In the genomic region with DNA sequence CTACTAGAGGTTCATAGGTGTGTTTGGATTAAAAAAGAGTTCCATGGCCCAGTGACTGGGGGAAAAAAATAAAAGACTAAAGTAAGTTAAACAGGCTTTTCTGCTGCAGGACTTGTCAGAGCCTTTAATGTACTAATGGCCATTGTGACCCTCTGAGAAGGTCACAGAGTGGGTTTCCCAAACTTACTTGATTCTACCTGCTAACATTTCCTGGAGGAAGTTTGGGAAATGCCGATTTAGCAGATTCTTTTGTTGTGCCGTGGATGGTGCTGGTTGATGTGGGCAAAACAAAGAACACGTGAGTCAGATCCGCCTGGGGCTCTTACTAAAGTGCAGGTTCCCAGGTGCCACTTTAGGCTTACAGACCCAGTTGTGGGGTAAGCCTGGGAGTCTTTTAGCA, we compare ENCODE assay signal across 2 cellular contexts.
TF ChIP-seq lines count a peak whose summit lies in the region.

No MANE protein-coding gene starts in this region.

TF ChIP-seq in IMR-90, 13 proteins besides CTCF, POLR2A, EP300 and RAD21:
- TF ChIP-seq, protein P1, sequence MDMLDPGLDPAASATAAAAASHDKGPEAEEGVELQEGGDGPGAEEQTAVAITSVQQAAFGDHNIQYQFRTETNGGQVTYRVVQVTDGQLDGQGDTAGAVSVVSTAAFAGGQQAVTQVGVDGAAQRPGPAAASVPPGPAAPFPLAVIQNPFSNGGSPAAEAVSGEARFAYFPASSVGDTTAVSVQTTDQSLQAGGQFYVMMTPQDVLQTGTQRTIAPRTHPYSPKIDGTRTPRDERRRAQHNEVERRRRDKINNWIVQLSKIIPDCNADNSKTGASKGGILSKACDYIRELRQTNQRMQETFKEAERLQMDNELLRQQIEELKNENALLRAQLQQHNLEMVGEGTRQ (IDR thresholded peaks at IDR 0.05; ENCODE audit: low read depth, low read length) = no peak
- peak; percentile 83 for TF ChIP-seq MAFK (IDR thresholded peaks at IDR 0.05; ENCODE audit: low read depth, low read length)

TF ChIP-seq in K562, 482 proteins besides CTCF, POLR2A, EP300 and RAD21 (continued from another document and continues in another):
- TF ChIP-seq MAFK (IDR thresholded peaks at IDR 0.05; ENCODE audit: low read length) (peak; percentile 18; the same call in 1 of the 2 replicates), ARNT (IDR thresholded peaks at IDR 0.05) (no peak), EWSR1 (IDR thresholded peaks at IDR 0.05; ENCODE audit: borderline replicate concordance, low read depth, partially characterized antibody) (no peak), TBP (optimal IDR thresholded peaks at IDR 0.05; ENCODE audit: low read depth, low read length) (no peak), ZNF133 (CRISPR knock-in tag; IDR thresholded peaks at IDR 0.05) (no peak), SUPT5H (IDR thresholded peaks at IDR 0.05) (no peak), ZFP1 (CRISPR knock-in tag; IDR thresholded peaks at IDR 0.05) (no peak), DNMT1 (IDR thresholded peaks at IDR 0.05) (0 out of 2 replicates have a peak, but pooled peaks have one; percentile 59), ZNF316 (IDR thresholded peaks at IDR 0.05) (peak; percentile 50), MAFG (tag; conservative IDR thresholded peaks at IDR 0.05) (0 out of 2 replicates have a peak, but pooled peaks have one; percentile 18), SMARCB1 (IDR thresholded peaks at IDR 0.05; ENCODE audit: insufficient read length, low read depth) (no peak), ZNF143 (CRISPR knock-in tag; IDR thresholded peaks at IDR 0.05) (no peak), C11orf30 (IDR thresholded peaks at IDR 0.05; ENCODE audit: low read depth) (peak; percentile 30; the same call in 1 of the 2 replicates), RBM25 (IDR thresholded peaks at IDR 0.05; ENCODE audit: low read depth, low read length, severe bottlenecking) (peak; percentile 86), DACH1 (IDR thresholded peaks at IDR 0.05; ENCODE audit: partially characterized antibody) (no peak), ERF (CRISPR knock-in tag; IDR thresholded peaks at IDR 0.05) (no peak), POLR2AphosphoS2 (IDR thresholded peaks at IDR 0.05; ENCODE audit: low read length) (no peak), ZNF75A (CRISPR knock-in tag; IDR thresholded peaks at IDR 0.05) (no peak), ZNF121 (CRISPR knock-in tag; conservative IDR thresholded peaks at IDR 0.05) (no peak)
- TF ChIP-seq, protein P2, sequence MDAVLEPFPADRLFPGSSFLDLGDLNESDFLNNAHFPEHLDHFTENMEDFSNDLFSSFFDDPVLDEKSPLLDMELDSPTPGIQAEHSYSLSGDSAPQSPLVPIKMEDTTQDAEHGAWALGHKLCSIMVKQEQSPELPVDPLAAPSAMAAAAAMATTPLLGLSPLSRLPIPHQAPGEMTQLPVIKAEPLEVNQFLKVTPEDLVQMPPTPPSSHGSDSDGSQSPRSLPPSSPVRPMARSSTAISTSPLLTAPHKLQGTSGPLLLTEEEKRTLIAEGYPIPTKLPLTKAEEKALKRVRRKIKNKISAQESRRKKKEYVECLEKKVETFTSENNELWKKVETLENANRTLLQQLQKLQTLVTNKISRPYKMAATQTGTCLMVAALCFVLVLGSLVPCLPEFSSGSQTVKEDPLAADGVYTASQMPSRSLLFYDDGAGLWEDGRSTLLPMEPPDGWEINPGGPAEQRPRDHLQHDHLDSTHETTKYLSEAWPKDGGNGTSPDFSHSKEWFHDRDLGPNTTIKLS (IDR thresholded peaks at IDR 0.05; ENCODE audit: borderline replicate concordance, low read depth) = no peak
- TF ChIP-seq, protein P3, sequence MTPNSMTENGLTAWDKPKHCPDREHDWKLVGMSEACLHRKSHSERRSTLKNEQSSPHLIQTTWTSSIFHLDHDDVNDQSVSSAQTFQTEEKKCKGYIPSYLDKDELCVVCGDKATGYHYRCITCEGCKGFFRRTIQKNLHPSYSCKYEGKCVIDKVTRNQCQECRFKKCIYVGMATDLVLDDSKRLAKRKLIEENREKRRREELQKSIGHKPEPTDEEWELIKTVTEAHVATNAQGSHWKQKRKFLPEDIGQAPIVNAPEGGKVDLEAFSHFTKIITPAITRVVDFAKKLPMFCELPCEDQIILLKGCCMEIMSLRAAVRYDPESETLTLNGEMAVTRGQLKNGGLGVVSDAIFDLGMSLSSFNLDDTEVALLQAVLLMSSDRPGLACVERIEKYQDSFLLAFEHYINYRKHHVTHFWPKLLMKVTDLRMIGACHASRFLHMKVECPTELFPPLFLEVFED (CRISPR knock-in tag; conservative IDR thresholded peaks at IDR 0.05) = no peak
- TF ChIP-seq, protein P4, sequence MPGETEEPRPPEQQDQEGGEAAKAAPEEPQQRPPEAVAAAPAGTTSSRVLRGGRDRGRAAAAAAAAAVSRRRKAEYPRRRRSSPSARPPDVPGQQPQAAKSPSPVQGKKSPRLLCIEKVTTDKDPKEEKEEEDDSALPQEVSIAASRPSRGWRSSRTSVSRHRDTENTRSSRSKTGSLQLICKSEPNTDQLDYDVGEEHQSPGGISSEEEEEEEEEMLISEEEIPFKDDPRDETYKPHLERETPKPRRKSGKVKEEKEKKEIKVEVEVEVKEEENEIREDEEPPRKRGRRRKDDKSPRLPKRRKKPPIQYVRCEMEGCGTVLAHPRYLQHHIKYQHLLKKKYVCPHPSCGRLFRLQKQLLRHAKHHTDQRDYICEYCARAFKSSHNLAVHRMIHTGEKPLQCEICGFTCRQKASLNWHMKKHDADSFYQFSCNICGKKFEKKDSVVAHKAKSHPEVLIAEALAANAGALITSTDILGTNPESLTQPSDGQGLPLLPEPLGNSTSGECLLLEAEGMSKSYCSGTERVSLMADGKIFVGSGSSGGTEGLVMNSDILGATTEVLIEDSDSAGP (CRISPR knock-in tag; IDR thresholded peaks at IDR 0.05) = no peak
- TF ChIP-seq, protein P5, sequence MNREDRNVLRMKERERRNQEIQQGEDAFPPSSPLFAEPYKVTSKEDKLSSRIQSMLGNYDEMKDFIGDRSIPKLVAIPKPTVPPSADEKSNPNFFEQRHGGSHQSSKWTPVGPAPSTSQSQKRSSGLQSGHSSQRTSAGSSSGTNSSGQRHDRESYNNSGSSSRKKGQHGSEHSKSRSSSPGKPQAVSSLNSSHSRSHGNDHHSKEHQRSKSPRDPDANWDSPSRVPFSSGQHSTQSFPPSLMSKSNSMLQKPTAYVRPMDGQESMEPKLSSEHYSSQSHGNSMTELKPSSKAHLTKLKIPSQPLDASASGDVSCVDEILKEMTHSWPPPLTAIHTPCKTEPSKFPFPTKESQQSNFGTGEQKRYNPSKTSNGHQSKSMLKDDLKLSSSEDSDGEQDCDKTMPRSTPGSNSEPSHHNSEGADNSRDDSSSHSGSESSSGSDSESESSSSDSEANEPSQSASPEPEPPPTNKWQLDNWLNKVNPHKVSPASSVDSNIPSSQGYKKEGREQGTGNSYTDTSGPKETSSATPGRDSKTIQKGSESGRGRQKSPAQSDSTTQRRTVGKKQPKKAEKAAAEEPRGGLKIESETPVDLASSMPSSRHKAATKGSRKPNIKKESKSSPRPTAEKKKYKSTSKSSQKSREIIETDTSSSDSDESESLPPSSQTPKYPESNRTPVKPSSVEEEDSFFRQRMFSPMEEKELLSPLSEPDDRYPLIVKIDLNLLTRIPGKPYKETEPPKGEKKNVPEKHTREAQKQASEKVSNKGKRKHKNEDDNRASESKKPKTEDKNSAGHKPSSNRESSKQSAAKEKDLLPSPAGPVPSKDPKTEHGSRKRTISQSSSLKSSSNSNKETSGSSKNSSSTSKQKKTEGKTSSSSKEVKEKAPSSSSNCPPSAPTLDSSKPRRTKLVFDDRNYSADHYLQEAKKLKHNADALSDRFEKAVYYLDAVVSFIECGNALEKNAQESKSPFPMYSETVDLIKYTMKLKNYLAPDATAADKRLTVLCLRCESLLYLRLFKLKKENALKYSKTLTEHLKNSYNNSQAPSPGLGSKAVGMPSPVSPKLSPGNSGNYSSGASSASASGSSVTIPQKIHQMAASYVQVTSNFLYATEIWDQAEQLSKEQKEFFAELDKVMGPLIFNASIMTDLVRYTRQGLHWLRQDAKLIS (CRISPR knock-in tag; IDR thresholded peaks at IDR 0.05) = no peak
- TF ChIP-seq, protein P6, sequence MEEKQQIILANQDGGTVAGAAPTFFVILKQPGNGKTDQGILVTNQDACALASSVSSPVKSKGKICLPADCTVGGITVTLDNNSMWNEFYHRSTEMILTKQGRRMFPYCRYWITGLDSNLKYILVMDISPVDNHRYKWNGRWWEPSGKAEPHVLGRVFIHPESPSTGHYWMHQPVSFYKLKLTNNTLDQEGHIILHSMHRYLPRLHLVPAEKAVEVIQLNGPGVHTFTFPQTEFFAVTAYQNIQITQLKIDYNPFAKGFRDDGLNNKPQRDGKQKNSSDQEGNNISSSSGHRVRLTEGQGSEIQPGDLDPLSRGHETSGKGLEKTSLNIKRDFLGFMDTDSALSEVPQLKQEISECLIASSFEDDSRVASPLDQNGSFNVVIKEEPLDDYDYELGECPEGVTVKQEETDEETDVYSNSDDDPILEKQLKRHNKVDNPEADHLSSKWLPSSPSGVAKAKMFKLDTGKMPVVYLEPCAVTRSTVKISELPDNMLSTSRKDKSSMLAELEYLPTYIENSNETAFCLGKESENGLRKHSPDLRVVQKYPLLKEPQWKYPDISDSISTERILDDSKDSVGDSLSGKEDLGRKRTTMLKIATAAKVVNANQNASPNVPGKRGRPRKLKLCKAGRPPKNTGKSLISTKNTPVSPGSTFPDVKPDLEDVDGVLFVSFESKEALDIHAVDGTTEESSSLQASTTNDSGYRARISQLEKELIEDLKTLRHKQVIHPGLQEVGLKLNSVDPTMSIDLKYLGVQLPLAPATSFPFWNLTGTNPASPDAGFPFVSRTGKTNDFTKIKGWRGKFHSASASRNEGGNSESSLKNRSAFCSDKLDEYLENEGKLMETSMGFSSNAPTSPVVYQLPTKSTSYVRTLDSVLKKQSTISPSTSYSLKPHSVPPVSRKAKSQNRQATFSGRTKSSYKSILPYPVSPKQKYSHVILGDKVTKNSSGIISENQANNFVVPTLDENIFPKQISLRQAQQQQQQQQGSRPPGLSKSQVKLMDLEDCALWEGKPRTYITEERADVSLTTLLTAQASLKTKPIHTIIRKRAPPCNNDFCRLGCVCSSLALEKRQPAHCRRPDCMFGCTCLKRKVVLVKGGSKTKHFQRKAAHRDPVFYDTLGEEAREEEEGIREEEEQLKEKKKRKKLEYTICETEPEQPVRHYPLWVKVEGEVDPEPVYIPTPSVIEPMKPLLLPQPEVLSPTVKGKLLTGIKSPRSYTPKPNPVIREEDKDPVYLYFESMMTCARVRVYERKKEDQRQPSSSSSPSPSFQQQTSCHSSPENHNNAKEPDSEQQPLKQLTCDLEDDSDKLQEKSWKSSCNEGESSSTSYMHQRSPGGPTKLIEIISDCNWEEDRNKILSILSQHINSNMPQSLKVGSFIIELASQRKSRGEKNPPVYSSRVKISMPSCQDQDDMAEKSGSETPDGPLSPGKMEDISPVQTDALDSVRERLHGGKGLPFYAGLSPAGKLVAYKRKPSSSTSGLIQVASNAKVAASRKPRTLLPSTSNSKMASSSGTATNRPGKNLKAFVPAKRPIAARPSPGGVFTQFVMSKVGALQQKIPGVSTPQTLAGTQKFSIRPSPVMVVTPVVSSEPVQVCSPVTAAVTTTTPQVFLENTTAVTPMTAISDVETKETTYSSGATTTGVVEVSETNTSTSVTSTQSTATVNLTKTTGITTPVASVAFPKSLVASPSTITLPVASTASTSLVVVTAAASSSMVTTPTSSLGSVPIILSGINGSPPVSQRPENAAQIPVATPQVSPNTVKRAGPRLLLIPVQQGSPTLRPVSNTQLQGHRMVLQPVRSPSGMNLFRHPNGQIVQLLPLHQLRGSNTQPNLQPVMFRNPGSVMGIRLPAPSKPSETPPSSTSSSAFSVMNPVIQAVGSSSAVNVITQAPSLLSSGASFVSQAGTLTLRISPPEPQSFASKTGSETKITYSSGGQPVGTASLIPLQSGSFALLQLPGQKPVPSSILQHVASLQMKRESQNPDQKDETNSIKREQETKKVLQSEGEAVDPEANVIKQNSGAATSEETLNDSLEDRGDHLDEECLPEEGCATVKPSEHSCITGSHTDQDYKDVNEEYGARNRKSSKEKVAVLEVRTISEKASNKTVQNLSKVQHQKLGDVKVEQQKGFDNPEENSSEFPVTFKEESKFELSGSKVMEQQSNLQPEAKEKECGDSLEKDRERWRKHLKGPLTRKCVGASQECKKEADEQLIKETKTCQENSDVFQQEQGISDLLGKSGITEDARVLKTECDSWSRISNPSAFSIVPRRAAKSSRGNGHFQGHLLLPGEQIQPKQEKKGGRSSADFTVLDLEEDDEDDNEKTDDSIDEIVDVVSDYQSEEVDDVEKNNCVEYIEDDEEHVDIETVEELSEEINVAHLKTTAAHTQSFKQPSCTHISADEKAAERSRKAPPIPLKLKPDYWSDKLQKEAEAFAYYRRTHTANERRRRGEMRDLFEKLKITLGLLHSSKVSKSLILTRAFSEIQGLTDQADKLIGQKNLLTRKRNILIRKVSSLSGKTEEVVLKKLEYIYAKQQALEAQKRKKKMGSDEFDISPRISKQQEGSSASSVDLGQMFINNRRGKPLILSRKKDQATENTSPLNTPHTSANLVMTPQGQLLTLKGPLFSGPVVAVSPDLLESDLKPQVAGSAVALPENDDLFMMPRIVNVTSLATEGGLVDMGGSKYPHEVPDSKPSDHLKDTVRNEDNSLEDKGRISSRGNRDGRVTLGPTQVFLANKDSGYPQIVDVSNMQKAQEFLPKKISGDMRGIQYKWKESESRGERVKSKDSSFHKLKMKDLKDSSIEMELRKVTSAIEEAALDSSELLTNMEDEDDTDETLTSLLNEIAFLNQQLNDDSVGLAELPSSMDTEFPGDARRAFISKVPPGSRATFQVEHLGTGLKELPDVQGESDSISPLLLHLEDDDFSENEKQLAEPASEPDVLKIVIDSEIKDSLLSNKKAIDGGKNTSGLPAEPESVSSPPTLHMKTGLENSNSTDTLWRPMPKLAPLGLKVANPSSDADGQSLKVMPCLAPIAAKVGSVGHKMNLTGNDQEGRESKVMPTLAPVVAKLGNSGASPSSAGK (IDR thresholded peaks at IDR 0.05) = no peak
- TF ChIP-seq, protein P7, sequence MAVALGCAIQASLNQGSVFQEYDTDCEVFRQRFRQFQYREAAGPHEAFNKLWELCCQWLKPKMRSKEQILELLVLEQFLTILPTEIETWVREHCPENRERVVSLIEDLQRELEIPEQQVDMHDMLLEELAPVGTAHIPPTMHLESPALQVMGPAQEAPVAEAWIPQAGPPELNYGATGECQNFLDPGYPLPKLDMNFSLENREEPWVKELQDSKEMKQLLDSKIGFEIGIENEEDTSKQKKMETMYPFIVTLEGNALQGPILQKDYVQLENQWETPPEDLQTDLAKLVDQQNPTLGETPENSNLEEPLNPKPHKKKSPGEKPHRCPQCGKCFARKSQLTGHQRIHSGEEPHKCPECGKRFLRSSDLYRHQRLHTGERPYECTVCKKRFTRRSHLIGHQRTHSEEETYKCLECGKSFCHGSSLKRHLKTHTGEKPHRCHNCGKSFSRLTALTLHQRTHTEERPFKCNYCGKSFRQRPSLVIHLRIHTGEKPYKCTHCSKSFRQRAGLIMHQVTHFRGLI (CRISPR knock-in tag; IDR thresholded peaks at IDR 0.05) = no peak
- TF ChIP-seq, protein P8, sequence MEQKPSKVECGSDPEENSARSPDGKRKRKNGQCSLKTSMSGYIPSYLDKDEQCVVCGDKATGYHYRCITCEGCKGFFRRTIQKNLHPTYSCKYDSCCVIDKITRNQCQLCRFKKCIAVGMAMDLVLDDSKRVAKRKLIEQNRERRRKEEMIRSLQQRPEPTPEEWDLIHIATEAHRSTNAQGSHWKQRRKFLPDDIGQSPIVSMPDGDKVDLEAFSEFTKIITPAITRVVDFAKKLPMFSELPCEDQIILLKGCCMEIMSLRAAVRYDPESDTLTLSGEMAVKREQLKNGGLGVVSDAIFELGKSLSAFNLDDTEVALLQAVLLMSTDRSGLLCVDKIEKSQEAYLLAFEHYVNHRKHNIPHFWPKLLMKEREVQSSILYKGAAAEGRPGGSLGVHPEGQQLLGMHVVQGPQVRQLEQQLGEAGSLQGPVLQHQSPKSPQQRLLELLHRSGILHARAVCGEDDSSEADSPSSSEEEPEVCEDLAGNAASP (IDR thresholded peaks at IDR 0.05) = no peak
